Comparison of ENCODE assay signal across 8 cellular contexts in genomic region chr5:172133359-172134029, GRCh38. TPM values are rescaled to one million over a fixed set of nuclear protein-coding genes. Genes with fewer than 3 reads are reported as not detected.
DNase-seq lines count a peak whose midpoint lies in the region; ATAC-seq and TF ChIP-seq lines count a peak whose summit lies in the region.

No MANE protein-coding gene starts in this region.

- peak overlapping the region; percentile 85 for H3K27ac ChIP-seq in osteoblast (ENCODE audit: low read depth, low read length)
- H3K27ac ChIP-seq in SK-N-SH (ENCODE audit: low read depth in 2 of 2, low read length in 1 of 2): no peak overlapping the region

- H4K20me1 ChIP-seq in osteoblast (ENCODE audit: insufficient read depth, low read length) (peaks cover 5% of the 10 kb centered on the region), SK-N-SH (ENCODE audit: insufficient read depth) (no peaks in the 10 kb centered on the region)

- H3K4me1 ChIP-seq in osteoblast (ENCODE audit: insufficient read depth, low read length) (peaks cover 15% of the 10 kb centered on the region), SK-N-SH (ENCODE audit: control insufficient read depth in 1 of 2, insufficient read depth in 2 of 2, low read depth in 1 of 2, low read length in 1 of 2) (no peaks in the 10 kb centered on the region)

- POLR2A ChIA-PET in SK-N-SH (lab: Yijun Ruan, JAX): no interaction called here

- H2AFZ ChIP-seq in osteoblast (ENCODE audit: low read length) (peak overlapping the region; percentile 38), SK-N-SH (ENCODE audit: low read depth) (no peak overlapping the region)

- H3K27me3 ChIP-seq in osteoblast (ENCODE audit: insufficient read depth, low read length): no peaks in the 10 kb centered on the region
- no peaks in the 10 kb centered on the region for H3K27me3 ChIP-seq in SK-N-SH (ENCODE audit: insufficient read depth)

- intact Hi-C loops in dendritic cell treated with granulocyte-macrophage colony-stimulating factor and Interleukin-4, amounts not matched to agents 40 ng/mL and 50 ng/mL, for 4 days (cut with micrococcal nuclease): loop anchor here (1.0 kb wide), 2 partner anchors 17 to 55 kb away; partner anchors contain the start of gene STK10

- H3K9ac ChIP-seq in SK-N-SH: no peak overlapping the region

- no peak overlapping the region for H3K4me3 Mint-ChIP-seq in dendritic cell treated with granulocyte-macrophage colony-stimulating factor and Interleukin-4, amounts not matched to agents 40 ng/mL and 50 ng/mL, for 4 days

- H3K27ac Mint-ChIP-seq in dendritic cell treated with granulocyte-macrophage colony-stimulating factor and Interleukin-4, amounts not matched to agents 40 ng/mL and 50 ng/mL, for 4 days: peak overlapping the region; percentile 98

- peaks cover 50% of the 10 kb centered on the region for H3K36me3 Mint-ChIP-seq in dendritic cell treated with granulocyte-macrophage colony-stimulating factor and Interleukin-4, amounts not matched to agents 40 ng/mL and 50 ng/mL, for 4 days (ENCODE audit: low read depth)

- ATAC-seq in GM21723 (IDR thresholded peaks at IDR 0.05; ENCODE audit: unreplicated experiment) (no peak), GM21381 (IDR thresholded peaks at IDR 0.05; ENCODE audit: unreplicated experiment) (no peak)

- no peaks in the 10 kb centered on the region for H3K9me3 Mint-ChIP-seq in dendritic cell treated with granulocyte-macrophage colony-stimulating factor and Interleukin-4, amounts not matched to agents 40 ng/mL and 50 ng/mL, for 4 days

- WGBS in SK-N-SH (ENCODE audit: low lambda C conversion rate): 93% methylated on average over 9 of the region's 10 CpGs

- peaks cover 70% of the 10 kb centered on the region for H3K4me1 Mint-ChIP-seq in dendritic cell treated with granulocyte-macrophage colony-stimulating factor and Interleukin-4, amounts not matched to agents 40 ng/mL and 50 ng/mL, for 4 days (ENCODE audit: low read depth)

- H3K79me2 ChIP-seq in osteoblast (ENCODE audit: insufficient read depth, low read length) (peaks cover 60% of the 10 kb centered on the region), SK-N-SH (ENCODE audit: insufficient read depth) (peaks cover 19% of the 10 kb centered on the region)

- H3K27me3 Mint-ChIP-seq in dendritic cell treated with granulocyte-macrophage colony-stimulating factor and Interleukin-4, amounts not matched to agents 40 ng/mL and 50 ng/mL, for 4 days: no peaks in the 10 kb centered on the region

- TF ChIP-seq RAD21 in SK-N-SH (IDR thresholded peaks at IDR 0.05; ENCODE audit: low read length): no peak

- TF ChIP-seq CTCF in osteoblast (IDR thresholded peaks at IDR 0.05; ENCODE audit: extremely low read depth, low read depth, low read length) (no peak), SK-N-SH (IDR thresholded peaks at IDR 0.05) (no peak)

- CTCF ChIA-PET in SK-N-SH (lab: Yijun Ruan, JAX): interaction anchor here (0.6 to 1.2 kb wide), 2 partner anchors 22 to 152 kb away, joined by 3 read pairs; no protein-coding TSS in a partner anchor

- H3F3A ChIP-seq in SK-N-SH (replicated peaks; ENCODE audit: insufficient read depth): no peaks in the 10 kb centered on the region

- TF ChIP-seq EP300 in SK-N-SH (IDR thresholded peaks at IDR 0.05; ENCODE audit: borderline replicate concordance in 1 of 2, low read depth in 1 of 2, low read length in 1 of 2): no peak

- no peaks in the 10 kb centered on the region for H3K9me2 ChIP-seq in SK-N-SH

- H3K4me3 ChIP-seq in osteoblast (ENCODE audit: insufficient read depth, low read length) (no peak overlapping the region), SK-N-SH (ENCODE audit: low read depth in 2 of 2, low read length in 1 of 2) (no peak overlapping the region)

- H3K36me3 ChIP-seq in osteoblast (ENCODE audit: insufficient read depth, low read length): no peaks in the 10 kb centered on the region
- peaks cover 0 to 10% of the 10 kb centered on the region in 2 experiments for H3K36me3 ChIP-seq in SK-N-SH (replicated peaks in 1 of 2; ENCODE audit: control insufficient read depth in 1 of 2, insufficient read depth in 2 of 2, low read length in 1 of 2)

- H3K4me2 ChIP-seq in osteoblast (ENCODE audit: insufficient read depth, low read length) (peak overlapping the region; percentile 8), SK-N-SH (no peak overlapping the region)

- DNase-seq in GF-D8 (lab: John Stamatoyannopoulos, UW): peak; percentile 85
- peak in 3 of 5 experiments; percentile 23 to 43 (median 38) for DNase-seq in T-helper 2 cell
- DNase-seq in osteoblast (ENCODE audit: insufficient read length, low spot score, missing footprints): peak; percentile 98
- DNase-seq in SK-N-SH: no peak
- DNase-seq in NCI-H2081 (lab: John Stamatoyannopoulos, UW): no peak

- H3K9me3 ChIP-seq in osteoblast (ENCODE audit: low read depth, low read length): no peaks in the 10 kb centered on the region
- no peaks in the 10 kb centered on the region for H3K9me3 ChIP-seq in SK-N-SH

TF ChIP-seq in SK-N-SH, 30 proteins besides CTCF, POLR2A, EP300 and RAD21:
- TF ChIP-seq GABPA (IDR thresholded peaks at IDR 0.05; ENCODE audit: low read depth): no peak
- TF ChIP-seq TCF12 (IDR thresholded peaks at IDR 0.05): no peak
- no peak for TF ChIP-seq NRF1 (IDR thresholded peaks at IDR 0.05; ENCODE audit: low read depth, low read length)
- TF ChIP-seq RCOR1 (IDR thresholded peaks at IDR 0.05; ENCODE audit: low read length): no peak
- no peak for TF ChIP-seq JUND (IDR thresholded peaks at IDR 0.05)
- no peak for TF ChIP-seq IRF3 (IDR thresholded peaks at IDR 0.05; ENCODE audit: low read depth, low read length)
- TF ChIP-seq SMC3 (IDR thresholded peaks at IDR 0.05; ENCODE audit: low read depth, low read length): no peak
- TF ChIP-seq RXRA (IDR thresholded peaks at IDR 0.05; ENCODE audit: borderline replicate concordance, low read depth): no peak
- TF ChIP-seq MEF2A (IDR thresholded peaks at IDR 0.05; ENCODE audit: borderline replicate concordance, low read depth): no peak
- no peak for TF ChIP-seq NFIC (IDR thresholded peaks at IDR 0.05; ENCODE audit: borderline replicate concordance)
- TF ChIP-seq MXI1 (IDR thresholded peaks at IDR 0.05; ENCODE audit: low read depth, low read length): no peak
- no peak for TF ChIP-seq GATA2 (CRISPR knock-in tag; IDR thresholded peaks at IDR 0.05)

RNA-seq across cellular contexts. Expression of gene STK10, which starts 54.5 kb away (rescaled TPM):
- total RNA-seq in osteoblast: 27.1 and 32.7 TPM in 2 replicates
- polyA plus RNA-seq in SK-N-SH (2012; rRNA removed): 10.1 and 11.0 TPM in 2 replicates
- polyA plus RNA-seq in SK-N-SH (2012; cell fraction: cytosol; rRNA removed): 6.6 and 8.2 TPM in 2 replicates
- polyA plus RNA-seq in SK-N-SH (2012; cell fraction: nucleus; rRNA removed): 34.5 and 39.6 TPM in 2 replicates

Comparison
In these comparisons a context has a peak if more than half of its experiments do, and no peak if none do; other contexts are left out.
1. DNase-seq: peak in GF-D8 (single experiment), T-helper 2 cell (3 of 5) and osteoblast (single experiment); none in SK-N-SH (single experiment) and NCI-H2081 (0 of 2).